ENCODE assay signal across 7 cellular contexts in genomic region chr6:57365076-57365583, GRCh38. TPM values are rescaled to one million over a fixed set of nuclear protein-coding genes. Genes with fewer than 3 reads are reported as not detected.
DNase-seq lines count a peak whose midpoint lies in the region; TF ChIP-seq lines count a peak whose summit lies in the region.
"Not testable (repeated sequence)": the region's sequence is repeated elsewhere in the genome, so short reads cannot be mapped to it uniquely, and the experiment has no call there.

No MANE protein-coding gene starts in this region.

- H3K27me3 ChIP-seq in A673 (replicated peaks; ENCODE audit: insufficient read depth, low read depth, low read length, poor library complexity): not testable (repeated sequence)

- not testable (repeated sequence) for H3K4me3 ChIP-seq in A673 (ENCODE audit: low read depth, low read length, poor library complexity, severe bottlenecking); SK-N-MC; cardiac fibroblast (replicated peaks in 1 of 2; ENCODE audit: low read depth in 2 of 2, low read length in 2 of 2)

- BruUV-seq in A673 (replicated peaks; lab: Mats Ljungman, UMichigan): not testable (repeated sequence)

- H3K36me3 Mint-ChIP-seq in HFFc6 (ENCODE audit: low read depth): peaks cover 26% of the 10 kb centered on the region

- not testable (repeated sequence) for H3K9ac ChIP-seq in SK-N-MC (ENCODE audit: insufficient read length)

- intact Hi-C loops in A673 (cut with micrococcal nuclease; ENCODE audit: unreplicated experiment): not testable (repeated sequence)

- H3K9me3 ChIP-seq in A673 (ENCODE audit: low read depth, low read length, poor library complexity, severe bottlenecking); SK-N-MC (ENCODE audit: low read depth, low read length): not testable (repeated sequence)

- not testable (repeated sequence) for TF ChIP-seq CTCF in A673 (conservative IDR thresholded peaks at IDR 0.05; ENCODE audit: low read depth, low read length); HFFc6 (IDR thresholded peaks at IDR 0.05); cardiac fibroblast (IDR thresholded peaks at IDR 0.05; ENCODE audit: low read depth, low read length)

- POLR2A ChIA-PET in A673 (lab: Charles Lee; ENCODE audit: low non-redundant PET): not testable (repeated sequence)

- H3K36me3 ChIP-seq in A673 (ENCODE audit: insufficient read depth, low read length, poor library complexity, severe bottlenecking); SK-N-MC (ENCODE audit: insufficient read depth, low read length): not testable (repeated sequence)

- not testable (repeated sequence) for H3K27ac Mint-ChIP-seq in HFFc6

- H3K4me3 Mint-ChIP-seq in HFFc6: not testable (repeated sequence)

- DNase-seq in A673 (ENCODE audit: low spot score) (peak; percentile 52), EL (peak; percentile 37), HFFc6 (peak; percentile 4), SK-N-MC (ENCODE audit: low read depth, low spot score) (peak; percentile 12), cardiac fibroblast (ENCODE audit: low read depth in 2 of 2) (peak; percentile 57 to 67), fibroblast of peridontal ligament (ENCODE audit: extremely low read depth) (peak; percentile 57), myocyte (ENCODE audit: low read depth) (peak; percentile 26)

- H3K9me3 Mint-ChIP-seq in HFFc6: not testable (repeated sequence)

- peaks cover 75% of the 10 kb centered on the region for H3K4me1 Mint-ChIP-seq in HFFc6 (ENCODE audit: low read depth)

- H3K27ac ChIP-seq in A673 (ENCODE audit: low read depth, low read length, poor library complexity, severe bottlenecking); SK-N-MC: not testable (repeated sequence)

- H3K27me3 Mint-ChIP-seq in HFFc6 (ENCODE audit: insufficient read depth): not testable (repeated sequence)

- H3K4me1 ChIP-seq in A673 (ENCODE audit: insufficient read depth, low read length, poor library complexity, severe bottlenecking): not testable (repeated sequence)

- CTCF ChIA-PET in A673 (lab: Charles Lee): not testable (repeated sequence)

RNA-seq across cellular contexts. Expression of gene PRIM2, which starts 47.7 kb away (rescaled TPM):
- total RNA-seq in A673 (2021) (42.1 and 45.2 TPM in 2 replicates), myocyte (12.4 and 15.8 TPM in 2 replicates)
- total RNA-seq in HFFc6 (2021; fragmentation: NEBNext Ultra II Directional; extraction: Animal tissue kit (Norgen Biotek cat#: 25700)): 10 to 100 TPM; 32.6 to 46.8 (median 43.0) TPM
- polyA plus RNA-seq in myocyte (2012): 4.2 TPM

Comparison
In these comparisons a context has a peak if more than half of its experiments do, and no peak if none do; other contexts are left out.
1. DNase-seq: peak in every context shown above with its lines; median percentile 62 in cardiac fibroblast; 57 in fibroblast of peridontal ligament; 52 in A673; 37 in EL; 26 in myocyte; 12 in SK-N-MC; 4 in HFFc6.